ENCODE assay signal across 1 cellular context in the genomic region with DNA sequence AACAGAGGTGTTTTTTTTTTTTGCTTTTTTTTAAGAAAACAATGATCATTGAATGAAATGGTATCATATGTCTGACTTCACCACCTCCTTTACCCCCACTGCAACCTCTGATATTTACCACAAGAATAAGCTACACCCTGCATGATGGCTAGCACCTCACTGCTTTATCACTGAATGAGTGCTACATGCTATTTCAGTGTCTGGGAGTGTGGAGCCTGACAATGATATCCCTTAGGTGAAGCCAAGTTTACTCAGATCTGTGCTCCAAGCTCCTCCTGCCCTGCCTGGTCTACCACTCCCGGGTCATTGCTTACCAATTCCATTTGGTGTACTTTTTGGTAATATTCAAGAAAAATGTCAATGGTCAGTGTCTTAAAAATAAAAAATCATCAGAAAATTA.
TF ChIP-seq lines count a peak whose summit lies in the region.

No MANE protein-coding gene starts in this region.

TF ChIP-seq in HepG2, 621 proteins besides CTCF, POLR2A, EP300 and RAD21:
- no peak for TF ChIP-seq SALL2 (CRISPR knock-in tag; IDR thresholded peaks at IDR 0.05)
- no peak for TF ChIP-seq SOX6 (IDR thresholded peaks at IDR 0.05)
- no peak for TF ChIP-seq SOX6 (CRISPR knock-in tag; IDR thresholded peaks at IDR 0.05)
- TF ChIP-seq, protein P1, sequence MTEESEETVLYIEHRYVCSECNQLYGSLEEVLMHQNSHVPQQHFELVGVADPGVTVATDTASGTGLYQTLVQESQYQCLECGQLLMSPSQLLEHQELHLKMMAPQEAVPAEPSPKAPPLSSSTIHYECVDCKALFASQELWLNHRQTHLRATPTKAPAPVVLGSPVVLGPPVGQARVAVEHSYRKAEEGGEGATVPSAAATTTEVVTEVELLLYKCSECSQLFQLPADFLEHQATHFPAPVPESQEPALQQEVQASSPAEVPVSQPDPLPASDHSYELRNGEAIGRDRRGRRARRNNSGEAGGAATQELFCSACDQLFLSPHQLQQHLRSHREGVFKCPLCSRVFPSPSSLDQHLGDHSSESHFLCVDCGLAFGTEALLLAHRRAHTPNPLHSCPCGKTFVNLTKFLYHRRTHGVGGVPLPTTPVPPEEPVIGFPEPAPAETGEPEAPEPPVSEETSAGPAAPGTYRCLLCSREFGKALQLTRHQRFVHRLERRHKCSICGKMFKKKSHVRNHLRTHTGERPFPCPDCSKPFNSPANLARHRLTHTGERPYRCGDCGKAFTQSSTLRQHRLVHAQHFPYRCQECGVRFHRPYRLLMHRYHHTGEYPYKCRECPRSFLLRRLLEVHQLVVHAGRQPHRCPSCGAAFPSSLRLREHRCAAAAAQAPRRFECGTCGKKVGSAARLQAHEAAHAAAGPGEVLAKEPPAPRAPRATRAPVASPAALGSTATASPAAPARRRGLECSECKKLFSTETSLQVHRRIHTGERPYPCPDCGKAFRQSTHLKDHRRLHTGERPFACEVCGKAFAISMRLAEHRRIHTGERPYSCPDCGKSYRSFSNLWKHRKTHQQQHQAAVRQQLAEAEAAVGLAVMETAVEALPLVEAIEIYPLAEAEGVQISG (CRISPR knock-in tag; IDR thresholded peaks at IDR 0.05): no peak
- TF ChIP-seq CHD2 (IDR thresholded peaks at IDR 0.05; ENCODE audit: low read depth, low read length): no peak
- no peak for TF ChIP-seq GABPA (IDR thresholded peaks at IDR 0.05; ENCODE audit: low read depth, low read length)
- no peak for TF ChIP-seq GABPA (CRISPR knock-in tag; IDR thresholded peaks at IDR 0.05; ENCODE audit: low read depth)
- TF ChIP-seq GABPB1 (CRISPR knock-in tag; IDR thresholded peaks at IDR 0.05): no peak
